In the genomic region with DNA sequence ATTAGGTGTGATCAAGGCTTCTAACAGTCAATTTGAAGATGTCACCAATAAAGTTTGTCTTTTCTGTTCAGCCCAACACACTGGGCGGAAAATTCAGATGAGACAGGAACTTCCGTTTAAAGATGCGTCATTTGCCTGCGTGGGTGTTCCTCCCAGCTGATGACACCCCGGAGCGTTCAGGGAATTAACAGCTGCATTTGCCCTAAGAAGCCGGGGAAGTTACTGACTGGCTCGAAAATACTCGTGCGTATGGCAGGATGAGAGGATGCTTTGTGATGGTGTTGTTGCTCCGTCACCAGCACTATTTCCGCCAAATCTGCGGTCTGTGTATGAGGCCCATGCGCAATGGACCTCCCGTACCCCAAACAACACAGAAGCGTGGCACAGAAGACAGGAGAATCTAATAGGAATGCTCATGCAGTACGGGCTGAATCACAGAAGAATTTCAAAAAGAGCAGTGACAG, we compare ENCODE assay signal across 1 cellular context.
TF ChIP-seq lines count a peak whose summit lies in the region.

No MANE protein-coding gene starts in this region.

TF ChIP-seq in K562, 482 proteins besides CTCF, POLR2A, EP300 and RAD21 (continued from another document and continues in another):
- TF ChIP-seq, protein P1, sequence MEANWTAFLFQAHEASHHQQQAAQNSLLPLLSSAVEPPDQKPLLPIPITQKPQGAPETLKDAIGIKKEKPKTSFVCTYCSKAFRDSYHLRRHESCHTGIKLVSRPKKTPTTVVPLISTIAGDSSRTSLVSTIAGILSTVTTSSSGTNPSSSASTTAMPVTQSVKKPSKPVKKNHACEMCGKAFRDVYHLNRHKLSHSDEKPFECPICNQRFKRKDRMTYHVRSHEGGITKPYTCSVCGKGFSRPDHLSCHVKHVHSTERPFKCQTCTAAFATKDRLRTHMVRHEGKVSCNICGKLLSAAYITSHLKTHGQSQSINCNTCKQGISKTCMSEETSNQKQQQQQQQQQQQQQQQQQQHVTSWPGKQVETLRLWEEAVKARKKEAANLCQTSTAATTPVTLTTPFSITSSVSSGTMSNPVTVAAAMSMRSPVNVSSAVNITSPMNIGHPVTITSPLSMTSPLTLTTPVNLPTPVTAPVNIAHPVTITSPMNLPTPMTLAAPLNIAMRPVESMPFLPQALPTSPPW (CRISPR knock-in tag; IDR thresholded peaks at IDR 0.05): 0 out of 2 replicates have a peak, but pooled peaks have one; percentile 27
- TF ChIP-seq ATF1 (CRISPR knock-in tag; IDR thresholded peaks at IDR 0.05) (0 out of 2 replicates have a peak, but pooled peaks have one; percentile 17), ATF1 (tag; IDR thresholded peaks at IDR 0.05) (peak; percentile 78), SMARCE1 (IDR thresholded peaks at IDR 0.05) (peak; percentile 66; the same call in 1 of the 2 replicates), PHF20 (IDR thresholded peaks at IDR 0.05; ENCODE audit: partially characterized antibody) (peak; percentile 38), SPI1 (IDR thresholded peaks at IDR 0.05; ENCODE audit: borderline replicate concordance, low read depth, low read length) (peak; percentile 39; the same call in 1 of the 2 replicates), MYNN (IDR thresholded peaks at IDR 0.05) (peak; percentile 71; the same call in 1 of the 2 replicates), MYNN (CRISPR knock-in tag; IDR thresholded peaks at IDR 0.05) (no peak), ZNF174 (CRISPR knock-in tag; IDR thresholded peaks at IDR 0.05) (no peak), BCOR (IDR thresholded peaks at IDR 0.05) (0 out of 2 replicates have a peak, but pooled peaks have one; percentile 28), EGR1 (conservative IDR thresholded peaks at IDR 0.05) (peak; percentile 99), CREB1 (IDR thresholded peaks at IDR 0.05) (peak; percentile 63), CREB1 (CRISPR knock-in tag; IDR thresholded peaks at IDR 0.05) (peak; percentile 50; the same call in 1 of the 2 replicates), KLF10 (CRISPR knock-in tag; IDR thresholded peaks at IDR 0.05) (no peak), SRSF7 (optimal IDR thresholded peaks at IDR 0.05; ENCODE audit: low read depth, low read length) (no peak), HNRNPLL (IDR thresholded peaks at IDR 0.05; ENCODE audit: low read depth, low read length, poor library complexity, severe bottlenecking) (peak; percentile 50), BHLHE40 (IDR thresholded peaks at IDR 0.05; ENCODE audit: low read length) (peak; percentile 15; the same call in 1 of the 2 replicates), PTBP1 (IDR thresholded peaks at IDR 0.05; ENCODE audit: low read depth, low read length) (no peak), DACH1 (IDR thresholded peaks at IDR 0.05; ENCODE audit: partially characterized antibody) (peak; percentile 89), L3MBTL2 (IDR thresholded peaks at IDR 0.05) (peak; percentile 69; the same call in 1 of the 2 replicates), NCOA1 (IDR thresholded peaks at IDR 0.05; ENCODE audit: low read depth) (0 out of 2 replicates have a peak, but pooled peaks have one; percentile 30), CBFA2T3 (IDR thresholded peaks at IDR 0.05) (peak; percentile 23; the same call in 1 of the 2 replicates), SIX5 (IDR thresholded peaks at IDR 0.05; ENCODE audit: borderline replicate concordance in 1 of 2, insufficient read depth in 1 of 2, low read depth in 1 of 2, low read length in 2 of 2) (no peak), CTBP1 (IDR thresholded peaks at IDR 0.05; ENCODE audit: borderline replicate concordance) (peak; percentile 79), NRF1 (conservative IDR thresholded peaks at IDR 0.05 in 1 of 2, IDR thresholded peaks at IDR 0.05 in 1 of 2) (peak; percentile 84 to 87), CEBPG (CRISPR knock-in tag; IDR thresholded peaks at IDR 0.05) (peak; percentile 51; the same call in 1 of the 2 replicates), CEBPG (tag; conservative IDR thresholded peaks at IDR 0.05 in 1 of 2, IDR thresholded peaks at IDR 0.05 in 1 of 2) (0 out of 4 replicates have a peak, but pooled peaks of 1 of the 2 experiments have one; percentile 22), MIER1 (IDR thresholded peaks at IDR 0.05; ENCODE audit: low read depth) (no peak), TRIM24 (IDR thresholded peaks at IDR 0.05) (peak in 1 of 2 experiments; percentile 39; a peak in 1 of 4 replicates), CCAR2 (IDR thresholded peaks at IDR 0.05; ENCODE audit: low read depth, low read length) (no peak), LEF1 (IDR thresholded peaks at IDR 0.05) (peak; percentile 65; the same call in 1 of the 2 replicates), FOSL1 (tag; conservative IDR thresholded peaks at IDR 0.05) (peak; percentile 80)
- TF ChIP-seq, protein P2, sequence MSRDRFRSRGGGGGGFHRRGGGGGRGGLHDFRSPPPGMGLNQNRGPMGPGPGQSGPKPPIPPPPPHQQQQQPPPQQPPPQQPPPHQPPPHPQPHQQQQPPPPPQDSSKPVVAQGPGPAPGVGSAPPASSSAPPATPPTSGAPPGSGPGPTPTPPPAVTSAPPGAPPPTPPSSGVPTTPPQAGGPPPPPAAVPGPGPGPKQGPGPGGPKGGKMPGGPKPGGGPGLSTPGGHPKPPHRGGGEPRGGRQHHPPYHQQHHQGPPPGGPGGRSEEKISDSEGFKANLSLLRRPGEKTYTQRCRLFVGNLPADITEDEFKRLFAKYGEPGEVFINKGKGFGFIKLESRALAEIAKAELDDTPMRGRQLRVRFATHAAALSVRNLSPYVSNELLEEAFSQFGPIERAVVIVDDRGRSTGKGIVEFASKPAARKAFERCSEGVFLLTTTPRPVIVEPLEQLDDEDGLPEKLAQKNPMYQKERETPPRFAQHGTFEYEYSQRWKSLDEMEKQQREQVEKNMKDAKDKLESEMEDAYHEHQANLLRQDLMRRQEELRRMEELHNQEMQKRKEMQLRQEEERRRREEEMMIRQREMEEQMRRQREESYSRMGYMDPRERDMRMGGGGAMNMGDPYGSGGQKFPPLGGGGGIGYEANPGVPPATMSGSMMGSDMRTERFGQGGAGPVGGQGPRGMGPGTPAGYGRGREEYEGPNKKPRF (IDR thresholded peaks at IDR 0.05; ENCODE audit: low read depth, low read length): no peak
- TF ChIP-seq, protein P3, sequence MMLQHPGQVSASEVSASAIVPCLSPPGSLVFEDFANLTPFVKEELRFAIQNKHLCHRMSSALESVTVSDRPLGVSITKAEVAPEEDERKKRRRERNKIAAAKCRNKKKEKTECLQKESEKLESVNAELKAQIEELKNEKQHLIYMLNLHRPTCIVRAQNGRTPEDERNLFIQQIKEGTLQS (IDR thresholded peaks at IDR 0.05): peak; percentile 91
- TF ChIP-seq, protein P3 (CRISPR knock-in tag; conservative IDR thresholded peaks at IDR 0.05): no peak
- TF ChIP-seq, protein P4, sequence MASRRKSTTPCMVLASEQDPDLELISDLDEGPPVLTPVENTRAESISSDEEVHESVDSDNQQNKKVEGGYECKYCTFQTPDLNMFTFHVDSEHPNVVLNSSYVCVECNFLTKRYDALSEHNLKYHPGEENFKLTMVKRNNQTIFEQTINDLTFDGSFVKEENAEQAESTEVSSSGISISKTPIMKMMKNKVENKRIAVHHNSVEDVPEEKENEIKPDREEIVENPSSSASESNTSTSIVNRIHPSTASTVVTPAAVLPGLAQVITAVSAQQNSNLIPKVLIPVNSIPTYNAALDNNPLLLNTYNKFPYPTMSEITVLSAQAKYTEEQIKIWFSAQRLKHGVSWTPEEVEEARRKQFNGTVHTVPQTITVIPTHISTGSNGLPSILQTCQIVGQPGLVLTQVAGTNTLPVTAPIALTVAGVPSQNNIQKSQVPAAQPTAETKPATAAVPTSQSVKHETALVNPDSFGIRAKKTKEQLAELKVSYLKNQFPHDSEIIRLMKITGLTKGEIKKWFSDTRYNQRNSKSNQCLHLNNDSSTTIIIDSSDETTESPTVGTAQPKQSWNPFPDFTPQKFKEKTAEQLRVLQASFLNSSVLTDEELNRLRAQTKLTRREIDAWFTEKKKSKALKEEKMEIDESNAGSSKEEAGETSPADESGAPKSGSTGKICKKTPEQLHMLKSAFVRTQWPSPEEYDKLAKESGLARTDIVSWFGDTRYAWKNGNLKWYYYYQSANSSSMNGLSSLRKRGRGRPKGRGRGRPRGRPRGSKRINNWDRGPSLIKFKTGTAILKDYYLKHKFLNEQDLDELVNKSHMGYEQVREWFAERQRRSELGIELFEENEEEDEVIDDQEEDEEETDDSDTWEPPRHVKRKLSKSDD (conservative IDR thresholded peaks at IDR 0.05; ENCODE audit: low read length): no peak
- TF ChIP-seq, protein P5, sequence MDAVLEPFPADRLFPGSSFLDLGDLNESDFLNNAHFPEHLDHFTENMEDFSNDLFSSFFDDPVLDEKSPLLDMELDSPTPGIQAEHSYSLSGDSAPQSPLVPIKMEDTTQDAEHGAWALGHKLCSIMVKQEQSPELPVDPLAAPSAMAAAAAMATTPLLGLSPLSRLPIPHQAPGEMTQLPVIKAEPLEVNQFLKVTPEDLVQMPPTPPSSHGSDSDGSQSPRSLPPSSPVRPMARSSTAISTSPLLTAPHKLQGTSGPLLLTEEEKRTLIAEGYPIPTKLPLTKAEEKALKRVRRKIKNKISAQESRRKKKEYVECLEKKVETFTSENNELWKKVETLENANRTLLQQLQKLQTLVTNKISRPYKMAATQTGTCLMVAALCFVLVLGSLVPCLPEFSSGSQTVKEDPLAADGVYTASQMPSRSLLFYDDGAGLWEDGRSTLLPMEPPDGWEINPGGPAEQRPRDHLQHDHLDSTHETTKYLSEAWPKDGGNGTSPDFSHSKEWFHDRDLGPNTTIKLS (IDR thresholded peaks at IDR 0.05; ENCODE audit: borderline replicate concordance, low read depth): 0 out of 2 replicates have a peak, but pooled peaks have one; percentile 46
- TF ChIP-seq, protein P6, sequence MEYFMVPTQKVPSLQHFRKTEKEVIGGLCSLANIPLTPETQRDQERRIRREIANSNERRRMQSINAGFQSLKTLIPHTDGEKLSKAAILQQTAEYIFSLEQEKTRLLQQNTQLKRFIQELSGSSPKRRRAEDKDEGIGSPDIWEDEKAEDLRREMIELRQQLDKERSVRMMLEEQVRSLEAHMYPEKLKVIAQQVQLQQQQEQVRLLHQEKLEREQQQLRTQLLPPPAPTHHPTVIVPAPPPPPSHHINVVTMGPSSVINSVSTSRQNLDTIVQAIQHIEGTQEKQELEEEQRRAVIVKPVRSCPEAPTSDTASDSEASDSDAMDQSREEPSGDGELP (CRISPR knock-in tag; IDR thresholded peaks at IDR 0.05; ENCODE audit: borderline replicate concordance): peak; percentile 99
- TF ChIP-seq, protein P7, sequence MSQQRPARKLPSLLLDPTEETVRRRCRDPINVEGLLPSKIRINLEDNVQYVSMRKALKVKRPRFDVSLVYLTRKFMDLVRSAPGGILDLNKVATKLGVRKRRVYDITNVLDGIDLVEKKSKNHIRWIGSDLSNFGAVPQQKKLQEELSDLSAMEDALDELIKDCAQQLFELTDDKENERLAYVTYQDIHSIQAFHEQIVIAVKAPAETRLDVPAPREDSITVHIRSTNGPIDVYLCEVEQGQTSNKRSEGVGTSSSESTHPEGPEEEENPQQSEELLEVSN (IDR thresholded peaks at IDR 0.05; ENCODE audit: borderline replicate concordance in 1 of 2, extremely low read depth in 1 of 2, insufficient read depth in 1 of 2, insufficient read length in 1 of 2, low read depth in 1 of 2, low read length in 1 of 2, poor library complexity in 1 of 2, severe bottlenecking in 1 of 2): peak in 1 of 2 experiments; percentile 18
- TF ChIP-seq, protein P8, sequence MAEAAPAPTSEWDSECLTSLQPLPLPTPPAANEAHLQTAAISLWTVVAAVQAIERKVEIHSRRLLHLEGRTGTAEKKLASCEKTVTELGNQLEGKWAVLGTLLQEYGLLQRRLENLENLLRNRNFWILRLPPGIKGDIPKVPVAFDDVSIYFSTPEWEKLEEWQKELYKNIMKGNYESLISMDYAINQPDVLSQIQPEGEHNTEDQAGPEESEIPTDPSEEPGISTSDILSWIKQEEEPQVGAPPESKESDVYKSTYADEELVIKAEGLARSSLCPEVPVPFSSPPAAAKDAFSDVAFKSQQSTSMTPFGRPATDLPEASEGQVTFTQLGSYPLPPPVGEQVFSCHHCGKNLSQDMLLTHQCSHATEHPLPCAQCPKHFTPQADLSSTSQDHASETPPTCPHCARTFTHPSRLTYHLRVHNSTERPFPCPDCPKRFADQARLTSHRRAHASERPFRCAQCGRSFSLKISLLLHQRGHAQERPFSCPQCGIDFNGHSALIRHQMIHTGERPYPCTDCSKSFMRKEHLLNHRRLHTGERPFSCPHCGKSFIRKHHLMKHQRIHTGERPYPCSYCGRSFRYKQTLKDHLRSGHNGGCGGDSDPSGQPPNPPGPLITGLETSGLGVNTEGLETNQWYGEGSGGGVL (CRISPR knock-in tag; IDR thresholded peaks at IDR 0.05): no peak
- TF ChIP-seq, protein P9, sequence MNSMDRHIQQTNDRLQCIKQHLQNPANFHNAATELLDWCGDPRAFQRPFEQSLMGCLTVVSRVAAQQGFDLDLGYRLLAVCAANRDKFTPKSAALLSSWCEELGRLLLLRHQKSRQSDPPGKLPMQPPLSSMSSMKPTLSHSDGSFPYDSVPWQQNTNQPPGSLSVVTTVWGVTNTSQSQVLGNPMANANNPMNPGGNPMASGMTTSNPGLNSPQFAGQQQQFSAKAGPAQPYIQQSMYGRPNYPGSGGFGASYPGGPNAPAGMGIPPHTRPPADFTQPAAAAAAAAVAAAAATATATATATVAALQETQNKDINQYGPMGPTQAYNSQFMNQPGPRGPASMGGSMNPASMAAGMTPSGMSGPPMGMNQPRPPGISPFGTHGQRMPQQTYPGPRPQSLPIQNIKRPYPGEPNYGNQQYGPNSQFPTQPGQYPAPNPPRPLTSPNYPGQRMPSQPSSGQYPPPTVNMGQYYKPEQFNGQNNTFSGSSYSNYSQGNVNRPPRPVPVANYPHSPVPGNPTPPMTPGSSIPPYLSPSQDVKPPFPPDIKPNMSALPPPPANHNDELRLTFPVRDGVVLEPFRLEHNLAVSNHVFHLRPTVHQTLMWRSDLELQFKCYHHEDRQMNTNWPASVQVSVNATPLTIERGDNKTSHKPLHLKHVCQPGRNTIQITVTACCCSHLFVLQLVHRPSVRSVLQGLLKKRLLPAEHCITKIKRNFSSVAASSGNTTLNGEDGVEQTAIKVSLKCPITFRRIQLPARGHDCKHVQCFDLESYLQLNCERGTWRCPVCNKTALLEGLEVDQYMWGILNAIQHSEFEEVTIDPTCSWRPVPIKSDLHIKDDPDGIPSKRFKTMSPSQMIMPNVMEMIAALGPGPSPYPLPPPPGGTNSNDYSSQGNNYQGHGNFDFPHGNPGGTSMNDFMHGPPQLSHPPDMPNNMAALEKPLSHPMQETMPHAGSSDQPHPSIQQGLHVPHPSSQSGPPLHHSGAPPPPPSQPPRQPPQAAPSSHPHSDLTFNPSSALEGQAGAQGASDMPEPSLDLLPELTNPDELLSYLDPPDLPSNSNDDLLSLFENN (IDR thresholded peaks at IDR 0.05; ENCODE audit: low read depth in 2 of 2, low read length in 2 of 2): no peak
- TF ChIP-seq, protein P10, sequence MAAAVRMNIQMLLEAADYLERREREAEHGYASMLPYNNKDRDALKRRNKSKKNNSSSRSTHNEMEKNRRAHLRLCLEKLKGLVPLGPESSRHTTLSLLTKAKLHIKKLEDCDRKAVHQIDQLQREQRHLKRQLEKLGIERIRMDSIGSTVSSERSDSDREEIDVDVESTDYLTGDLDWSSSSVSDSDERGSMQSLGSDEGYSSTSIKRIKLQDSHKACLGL (CRISPR knock-in tag; IDR thresholded peaks at IDR 0.05; ENCODE audit: borderline replicate concordance, poor library complexity, severe bottlenecking): no peak
